Comparison of ENCODE assay signal across 2 cellular contexts in the genomic region with DNA sequence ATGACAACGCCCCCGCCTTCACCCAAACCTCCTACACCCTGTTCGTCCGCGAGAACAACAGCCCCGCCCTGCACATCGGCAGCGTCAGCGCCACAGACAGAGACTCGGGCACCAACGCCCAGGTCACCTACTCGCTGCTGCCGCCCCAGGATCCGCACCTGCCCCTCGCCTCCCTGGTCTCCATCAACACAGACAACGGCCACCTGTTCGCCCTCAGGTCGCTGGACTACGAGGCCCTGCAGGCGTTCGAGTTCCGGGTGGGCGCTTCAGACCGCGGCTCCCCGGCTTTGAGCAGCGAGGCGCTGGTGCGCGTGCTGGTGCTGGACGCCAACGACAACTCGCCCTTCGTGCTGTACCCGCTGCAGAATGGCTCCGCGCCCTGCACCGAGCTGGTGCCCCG. TPM values are rescaled to one million over a fixed set of nuclear protein-coding genes. Genes with fewer than 3 reads are reported as not detected.
"Had no signal": no experiment of that assay in that cellular context is flagged by ENCODE, and none has a peak within 500 bp of the region (broad histone marks: within the 10 kb centered on the region; RNA-seq: fewer than 3 reads in every experiment).

No MANE protein-coding gene starts in this region.

RNA-seq across cellular contexts. Expression of a gene that starts 1.8 kb away (rescaled TPM):
- total RNA-seq: GM12878 had no signal
- polyA plus RNA-seq: GM12878 had no signal

RNA-seq across cellular contexts. Expression of a gene that starts 2.8 kb away (rescaled TPM):
- total RNA-seq: GM12878 had no signal

RNA-seq across cellular contexts. Expression of a gene that starts 6.9 kb away (rescaled TPM):
- total RNA-seq: G401, GM12878 had no signal
- polyA plus RNA-seq: GM12878 had no signal

RNA-seq across cellular contexts. Expression of a gene that starts 12.8 kb away (rescaled TPM):
- total RNA-seq: GM12878 had no signal
